Comparison of ENCODE assay signal across 20 cellular contexts in the genomic region with DNA sequence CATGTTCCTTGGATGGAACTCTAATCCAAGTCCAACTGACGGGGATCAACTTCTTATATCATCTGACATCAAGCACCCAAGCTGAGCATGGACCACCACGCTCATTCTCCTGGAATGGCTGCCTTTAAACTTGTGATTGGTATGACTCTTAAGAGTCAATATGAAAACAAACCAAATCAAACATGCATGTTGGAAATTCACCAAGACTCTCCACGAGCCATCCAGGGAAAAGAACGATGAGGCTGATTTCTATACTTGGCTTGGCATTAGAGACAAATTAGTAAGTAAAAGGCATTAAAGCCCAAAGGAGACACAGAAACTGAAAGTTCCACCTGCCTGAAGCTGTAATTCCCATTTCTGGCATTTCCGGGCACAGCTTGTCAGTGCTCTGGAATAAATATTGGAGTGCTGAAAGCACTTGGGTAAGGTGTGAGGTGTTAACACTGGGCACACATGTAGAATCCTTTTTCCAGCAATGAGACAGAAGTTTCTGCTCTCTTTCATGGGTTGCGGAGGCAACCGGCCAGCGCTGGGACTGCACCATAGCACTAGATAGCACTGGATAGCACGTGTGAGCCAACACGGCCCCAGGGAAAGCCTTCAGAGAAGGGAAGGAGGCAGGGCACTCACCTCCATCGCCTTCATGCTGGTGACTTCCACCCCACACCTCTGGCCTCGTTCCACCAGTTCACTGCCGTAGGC. TPM values are rescaled to one million over a fixed set of nuclear protein-coding genes. Genes with fewer than 3 reads are reported as not detected.
DNase-seq lines count a peak whose midpoint lies in the region; ATAC-seq, FAIRE-seq and TF ChIP-seq lines count a peak whose summit lies in the region.
"Had no signal": no experiment of that assay in that cellular context is flagged by ENCODE, and none has a peak within 500 bp of the region (broad histone marks: within the 10 kb centered on the region; RNA-seq: fewer than 3 reads in every experiment).

No MANE protein-coding gene starts in this region.

- DNase-seq in LNCaP clone FGC (ENCODE audit: low read depth) (peak; percentile 52), bronchial epithelial cell (ENCODE audit: low read depth) (no peak), left ventricle myocardium superior (peak; percentile 69), psoas muscle (no peak), NCI-H524 treated with DMSO at 0.1 percent for 48 hours (lab: John Stamatoyannopoulos, UW) (no peak), DMS 273 (lab: John Stamatoyannopoulos, UW; ENCODE audit: unreplicated experiment) (no peak), GM19238 (ENCODE audit: insufficient read length, low spot score) (no peak)
- no peak for DNase-seq in activated CD8-positive, alpha-beta memory T cell treated with anti-CD3 and anti-CD28 coated beads, Interleukin-2, amount 10 ng/mL, durations not matched to agents 7 days and 5 days
- DNase-seq: CD4-positive, alpha-beta T cell; COR-L47; DMS 273 treated with DMSO at 0.1 percent for 48 hours; DND-41; H7; Karpas-422; NCI-H1417 treated with DMSO at 0.1 percent for 48 hours; NCI-H1930; NK-92 treated with Interleukin-12 subunit alpha and Interleukin-12 subunit beta, amount 100 ng/mL, for 24 hours had no signal

- H3K4me3 ChIP-seq in LNCaP clone FGC (ENCODE audit: low read depth, low read length) (no peak overlapping the region), bronchial epithelial cell (ENCODE audit: low read depth, low read length) (no peak overlapping the region), psoas muscle (no peak overlapping the region)
- H3K4me3 ChIP-seq: GM12878 had no signal

- FAIRE-seq in bronchial epithelial cell (lab: Jason Lieb, UNC): peak; percentile 60
- FAIRE-seq: GM12878 had no signal

- WGBS in psoas muscle, 3 donors: 61 to 75% (median 62%) methylated on average over 13 of the region's 13 CpGs

- no peaks in the 10 kb centered on the region for H3K27me3 Mint-ChIP-seq in activated CD8-positive, alpha-beta memory T cell treated with anti-CD3 and anti-CD28 coated beads, Interleukin-2, amount 10 ng/mL, durations not matched to agents 7 days and 5 days
- H3K27me3 Mint-ChIP-seq: CD4-positive, alpha-beta T cell had no signal

- H3K4me1 ChIP-seq in psoas muscle: no peaks in the 10 kb centered on the region

- intact Hi-C loops in left ventricle myocardium superior (cut with micrococcal nuclease): no loop called here
- intact Hi-C loops in psoas muscle (cut with DNase I): no loop called here

- H3K4me1 Mint-ChIP-seq in activated CD8-positive, alpha-beta memory T cell treated with anti-CD3 and anti-CD28 coated beads, Interleukin-2, amount 10 ng/mL, durations not matched to agents 7 days and 5 days: no peaks in the 10 kb centered on the region

- peak; percentile 87 for ATAC-seq in left ventricle myocardium superior
- ATAC-seq in psoas muscle: peak in 3 of 4 donors; percentile 23 to 38 (median 35)
- ATAC-seq in activated CD8-positive, alpha-beta memory T cell treated with anti-CD3 and anti-CD28 coated beads, Interleukin-2, amount 10 ng/mL, durations not matched to agents 7 days and 5 days: no peak
- ATAC-seq: GM12878, SK-N-SH treated with all-trans-retinoic acid at 6 μM for 48 hours had no signal

- no peak overlapping the region for H3K4me3 Mint-ChIP-seq in activated CD8-positive, alpha-beta memory T cell treated with anti-CD3 and anti-CD28 coated beads, Interleukin-2, amount 10 ng/mL, durations not matched to agents 7 days and 5 days
- H3K4me3 Mint-ChIP-seq: CD4-positive, alpha-beta T cell had no signal

- no peak overlapping the region for H3K27ac ChIP-seq in psoas muscle
- H3K27ac ChIP-seq: RWPE1 had no signal

- no peaks in the 10 kb centered on the region for H3K9me3 ChIP-seq in psoas muscle

- no peak for TF ChIP-seq CTCF in LNCaP clone FGC (IDR thresholded peaks at IDR 0.05; ENCODE audit: control insufficient read depth, extremely low read depth, insufficient read depth)
- TF ChIP-seq CTCF in bronchial epithelial cell (IDR thresholded peaks at IDR 0.05; ENCODE audit: insufficient read depth, low read length, severe bottlenecking): no peak
- TF ChIP-seq CTCF in psoas muscle (IDR thresholded peaks at IDR 0.05): no peak

- H3K27ac Mint-ChIP-seq in activated CD8-positive, alpha-beta memory T cell treated with anti-CD3 and anti-CD28 coated beads, Interleukin-2, amount 10 ng/mL, durations not matched to agents 7 days and 5 days: no peak overlapping the region
- H3K27ac Mint-ChIP-seq: CD4-positive, alpha-beta T cell had no signal

- peaks cover 10% of the 10 kb centered on the region for H3K36me3 ChIP-seq in bronchial epithelial cell (ENCODE audit: control insufficient read depth, insufficient read depth, low read length)
- H3K36me3 ChIP-seq in psoas muscle (ENCODE audit: insufficient read depth in 1 of 2, low read depth in 1 of 2): peaks cover 11 to 100% of the 10 kb centered on the region in 2 donors

- CTCF ChIA-PET in activated CD8-positive, alpha-beta memory T cell treated with anti-CD3 and anti-CD28 coated beads, Interleukin-2, amount 10 ng/mL, durations not matched to agents 7 days and 5 days (lab: Charles Lee): no interaction called here

- H3K9me3 Mint-ChIP-seq in activated CD8-positive, alpha-beta memory T cell treated with anti-CD3 and anti-CD28 coated beads, Interleukin-2, amount 10 ng/mL, durations not matched to agents 7 days and 5 days (ENCODE audit: low read depth): no peaks in the 10 kb centered on the region
- H3K9me3 Mint-ChIP-seq: CD4-positive, alpha-beta T cell had no signal

- H3K36me3 Mint-ChIP-seq in activated CD8-positive, alpha-beta memory T cell treated with anti-CD3 and anti-CD28 coated beads, Interleukin-2, amount 10 ng/mL, durations not matched to agents 7 days and 5 days: peaks cover 7% of the 10 kb centered on the region

- no peaks in the 10 kb centered on the region for H3K27me3 ChIP-seq in bronchial epithelial cell (ENCODE audit: control insufficient read depth, insufficient read depth, low read length)
- no peaks in the 10 kb centered on the region for H3K27me3 ChIP-seq in psoas muscle (ENCODE audit: insufficient read depth in 3 of 3, low read length in 2 of 3)

RNA-seq across cellular contexts. Expression of gene CENPU, which starts 42.1 kb away (rescaled TPM):
- total RNA-seq in bronchial epithelial cell (1.9 and 2.1 TPM in 2 replicates), left ventricle myocardium superior (1.5 TPM), psoas muscle (1 to 10 TPM in 2 of 4 donors, under 1 TPM in 2; 0.63 to 1.6 (median 0.93) TPM)
- polyA plus RNA-seq in psoas muscle: 1 to 10 TPM in 2 of 3 donors, under 1 TPM in 1; 0.91 to 2.0 (median 1.1) TPM
- total RNA-seq in activated CD8-positive, alpha-beta memory T cell treated with anti-CD3 and anti-CD28 coated beads, Interleukin-2, amount 10 ng/mL, durations not matched to agents 7 days and 5 days: 10 to 100 TPM; 71.9 to 74.7 TPM

RNA-seq across cellular contexts. Expression of gene ACSL1, which starts 49.8 kb away (rescaled TPM):
- total RNA-seq in bronchial epithelial cell (60.3 and 97.9 TPM in 2 replicates), left ventricle myocardium superior (477 TPM), psoas muscle (1,000 to 10,000 TPM in 2 of 4 donors, 100 to 1,000 TPM in 2; 257 to 1,392 (median 704) TPM)
- 1,000 to 10,000 TPM in 1 of 3 donors, 100 to 1,000 TPM in 2; 435 to 1,333 (median 781) TPM for polyA plus RNA-seq in psoas muscle
- total RNA-seq in activated CD8-positive, alpha-beta memory T cell treated with anti-CD3 and anti-CD28 coated beads, Interleukin-2, amount 10 ng/mL, durations not matched to agents 7 days and 5 days: 10 to 100 TPM; 13.8 to 26.0 TPM

Comparison
In these comparisons a context has a peak if more than half of its experiments do, and no peak if none do; other contexts are left out.
1. DNase-seq: peak in LNCaP clone FGC (single experiment) and left ventricle myocardium superior (single experiment); none in bronchial epithelial cell (single experiment), psoas muscle (0 of 2), NCI-H524 treated with DMSO at 0.1 percent for 48 hours (single experiment), DMS 273 (single experiment), GM19238 (single experiment) and activated CD8-positive, alpha-beta memory T cell treated with anti-CD3 and anti-CD28 coated beads, Interleukin-2, amount 10 ng/mL, durations not matched to agents 7 days and 5 days (single experiment).
2. RNA of gene CENPU, which starts 42.1 kb away (total RNA-seq): 71.9 to 74.7 TPM in activated CD8-positive, alpha-beta memory T cell treated with anti-CD3 and anti-CD28 coated beads, Interleukin-2, amount 10 ng/mL, durations not matched to agents 7 days and 5 days; 1.9 to 2.1 TPM in bronchial epithelial cell, 1.5 TPM in left ventricle myocardium superior (single experiment) and 0.63 to 1.6 TPM in psoas muscle; every median in the first group is over 10 times any median in the second.